ENCODE assay signal across 19 cellular contexts in genomic region chr12:4014858-4015224, GRCh38.
"Had no signal": no experiment of that assay in that cellular context is flagged by ENCODE, and none has a peak within 500 bp of the region (broad histone marks: within the 10 kb centered on the region; RNA-seq: fewer than 3 reads in every experiment).

No MANE protein-coding gene starts in this region.

- ATAC-seq: activated CD4-positive, CD25-positive, alpha-beta regulatory T cell treated with anti-CD3 and anti-CD28 coated beads, Interleukin-2, amount 50 U/mL, for 24 hours; naive thymus-derived CD8-positive, alpha-beta T cell; T-cell had no signal

- H3K27me3 Mint-ChIP-seq: naive thymus-derived CD8-positive, alpha-beta T cell; T-cell had no signal

- H3K9me3 ChIP-seq: heart left ventricle had no signal

- FAIRE-seq: endometrium, keratinocyte had no signal

- H3K36me3 Mint-ChIP-seq: mesothelial cell of epicardium; naive thymus-derived CD8-positive, alpha-beta T cell; T-cell had no signal

- H3K27ac Mint-ChIP-seq: activated CD4-positive, alpha-beta memory T cell treated with anti-CD3 and anti-CD28 coated beads, Interleukin-2, amount 10 ng/mL, durations not matched to agents 7 days and 5 days; activated CD4-positive, alpha-beta T cell treated with anti-CD3 and anti-CD28 coated beads, Interleukin-2, amount 10 ng/mL, durations not matched to agents 24 days and 14 days; naive thymus-derived CD8-positive, alpha-beta T cell; T-cell; T-helper 2 cell treated with Interferon-gamma antibody and Interleukin-4, amounts not matched to agents 5 μg/mL and 100 μg/mL, for 36 hours had no signal

- DNase-seq: activated CD4-positive, alpha-beta memory T cell treated with anti-CD3 and anti-CD28 coated beads, Interleukin-2, amount 10 ng/mL, durations not matched to agents 7 days and 5 days; activated CD4-positive, alpha-beta T cell treated with anti-CD3 and anti-CD28 coated beads, Interleukin-2, amount 10 ng/mL, durations not matched to agents 24 days and 14 days; activated effector memory CD4-positive, alpha-beta T cell treated with anti-CD3 and anti-CD28 coated beads, Interleukin-2, amount 50 U/mL, for 16 hours; activated naive CD4-positive, alpha-beta T cell treated with anti-CD3 and anti-CD28 coated beads, Interleukin-2, amount 50 U/mL, for 16 hours; activated T-cell treated with anti-CD3 and anti-CD28 coated beads for 4 hours; aorta; heart left ventricle; naive thymus-derived CD8-positive, alpha-beta T cell; stimulated activated CD4-positive, alpha-beta T cell treated with anti-CD3 and anti-CD28 coated beads, Interleukin-4, amount 100 ng/mL, for 24 hours; stimulated activated naive CD4-positive, alpha-beta T cell treated with Interleukin-2 at 50 U/mL for 16 hours; T-cell had no signal

- H3K4me1 ChIP-seq: heart left ventricle had no signal

- H3K4me1 Mint-ChIP-seq: activated CD4-positive, alpha-beta memory T cell treated with anti-CD3 and anti-CD28 coated beads, Interleukin-2, amount 10 ng/mL, durations not matched to agents 7 days and 5 days; activated CD4-positive, alpha-beta T cell treated with anti-CD3 and anti-CD28 coated beads, Interleukin-2, amount 10 ng/mL, durations not matched to agents 24 days and 14 days had no signal

- H3K4me3 ChIP-seq: coronary artery, heart left ventricle, lung had no signal

- H3K27ac ChIP-seq: coronary artery, heart left ventricle, VCaP had no signal

- H3K36me3 ChIP-seq: heart left ventricle had no signal

- H3K27me3 ChIP-seq: heart left ventricle had no signal

- H3K4me3 Mint-ChIP-seq: activated CD4-positive, alpha-beta memory T cell treated with anti-CD3 and anti-CD28 coated beads, Interleukin-2, amount 10 ng/mL, durations not matched to agents 7 days and 5 days; activated CD4-positive, alpha-beta T cell treated with anti-CD3 and anti-CD28 coated beads, Interleukin-2, amount 10 ng/mL, durations not matched to agents 24 days and 14 days; mesothelial cell of epicardium; naive thymus-derived CD8-positive, alpha-beta T cell; T-cell; T-helper 2 cell treated with Interferon-gamma antibody and Interleukin-4, amounts not matched to agents 5 μg/mL and 100 μg/mL, for 36 hours had no signal

- H3K9me3 Mint-ChIP-seq: activated CD4-positive, alpha-beta memory T cell treated with anti-CD3 and anti-CD28 coated beads, Interleukin-2, amount 10 ng/mL, durations not matched to agents 7 days and 5 days; activated CD4-positive, alpha-beta T cell treated with anti-CD3 and anti-CD28 coated beads, Interleukin-2, amount 10 ng/mL, durations not matched to agents 24 days and 14 days; mesothelial cell of epicardium; naive thymus-derived CD8-positive, alpha-beta T cell; T-cell; T-helper 2 cell treated with Interferon-gamma antibody and Interleukin-4, amounts not matched to agents 5 μg/mL and 100 μg/mL, for 36 hours had no signal
